ENCODE assay signal across 14 cellular contexts in the genomic region with DNA sequence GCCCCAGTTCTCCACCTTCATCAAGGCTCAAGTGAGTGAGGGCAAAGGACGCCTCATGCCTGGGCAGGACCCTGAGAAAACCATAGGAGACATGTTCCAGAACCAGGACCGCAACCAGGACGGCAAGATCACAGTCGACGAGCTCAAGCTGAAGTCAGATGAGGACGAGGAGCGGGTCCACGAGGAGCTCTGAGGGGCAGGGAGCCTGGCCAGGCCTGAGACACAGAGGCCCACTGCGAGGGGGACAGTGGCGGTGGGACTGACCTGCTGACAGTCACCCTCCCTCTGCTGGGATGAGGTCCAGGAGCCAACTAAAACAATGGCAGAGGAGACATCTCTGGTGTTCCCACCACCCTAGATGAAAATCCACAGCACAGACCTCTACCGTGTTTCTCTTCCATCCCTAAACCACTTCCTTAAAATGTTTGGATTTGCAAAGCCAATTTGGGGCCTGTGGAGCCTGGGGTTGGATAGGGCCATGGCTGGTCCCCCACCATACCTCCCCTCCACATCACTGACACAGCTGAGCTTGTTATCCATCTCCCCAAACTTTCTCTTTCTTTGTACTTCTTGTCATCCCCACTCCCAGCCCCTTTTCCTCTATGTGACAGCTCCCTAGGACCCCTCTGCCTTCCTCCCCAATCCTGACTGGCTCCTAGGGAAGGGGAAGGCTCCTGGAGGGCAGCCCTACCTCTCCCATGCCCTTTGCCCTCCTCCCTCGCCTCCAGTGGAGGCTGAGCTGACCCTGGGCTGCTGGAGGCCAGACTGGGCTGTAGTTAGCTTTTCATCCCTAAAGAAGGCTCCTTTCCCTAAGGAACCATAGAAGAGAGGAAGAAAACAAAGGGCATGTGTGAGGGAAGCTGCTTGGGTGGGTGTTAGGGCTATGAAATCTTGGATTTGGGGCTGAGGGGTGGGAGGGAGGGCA. TPM values are rescaled to one million over a fixed set of nuclear protein-coding genes. Genes with fewer than 3 reads are reported as not detected.
"Had no signal": no experiment of that assay in that cellular context is flagged by ENCODE, and none has a peak within 500 bp of the region (broad histone marks: within the 10 kb centered on the region; RNA-seq: fewer than 3 reads in every experiment).

No MANE protein-coding gene starts in this region.

- H3K27ac Mint-ChIP-seq: activated naive CD8-positive, alpha-beta T cell; T-helper 17 cell had no signal

- H3K4me3 Mint-ChIP-seq: activated naive CD8-positive, alpha-beta T cell; nephron; T-helper 17 cell had no signal

- H2AFZ ChIP-seq: parathyroid adenoma had no signal

- H3K36me3 Mint-ChIP-seq: activated naive CD8-positive, alpha-beta T cell had no signal

- H3K9me3 ChIP-seq: esophagus squamous epithelium, heart left ventricle, tibial artery had no signal

- DNase-seq: activated CD4-positive, alpha-beta T cell treated with anti-CD3 and anti-CD28 coated beads, Interleukin-2, amount 50 U/mL, for 1 hour; activated CD4-positive, CD25-positive, alpha-beta regulatory T cell; activated effector memory CD4-positive, alpha-beta T cell treated with Interleukin-2 at 50 U/mL for 16 hours; amygdala; dorsolateral prefrontal cortex; esophagus squamous epithelium; small intestine; T-helper 17 cell; tibial artery had no signal

- H3K4me3 ChIP-seq: dorsolateral prefrontal cortex, esophagus squamous epithelium, heart left ventricle, tibial artery had no signal

- H3K27ac ChIP-seq: dorsolateral prefrontal cortex, esophagus squamous epithelium, heart left ventricle, parathyroid adenoma, tibial artery had no signal

- H3K4me1 Mint-ChIP-seq: nephron had no signal

- H3K9me3 Mint-ChIP-seq: nephron had no signal

- H3K79me2 ChIP-seq: parathyroid adenoma had no signal

- H3K27me3 ChIP-seq: dorsolateral prefrontal cortex, heart left ventricle, tibial artery had no signal

- H3K27me3 Mint-ChIP-seq: activated naive CD8-positive, alpha-beta T cell; T-helper 17 cell had no signal

- H3K4me1 ChIP-seq: esophagus squamous epithelium, heart left ventricle, parathyroid adenoma, tibial artery had no signal

RNA-seq across cellular contexts. Expression of a gene that starts 9.7 kb away (rescaled TPM):
- total RNA-seq: T-helper 17 cell had no signal

RNA-seq across cellular contexts. Expression of a gene that starts 15.1 kb away (rescaled TPM):
- total RNA-seq: left lobe of liver, T-helper 17 cell had no signal
